10 cellular contexts compared by ENCODE assay signal in genomic region chr22:40679249-40679963, GRCh38. TPM values are rescaled to one million over a fixed set of nuclear protein-coding genes. Genes with fewer than 3 reads are reported as not detected.
A peak's percentile ranks its signal among the peaks of the same experiment; 100 is the strongest.
DNase-seq lines count a peak whose midpoint lies in the region; ATAC-seq and TF ChIP-seq lines count a peak whose summit lies in the region.
"Had no signal": no experiment of that assay in that cellular context is flagged by ENCODE, and none has a peak within 500 bp of the region (broad histone marks: within the 10 kb centered on the region; RNA-seq: fewer than 3 reads in every experiment).

MCHR1 (plus strand) TSS chr22:40679484; CDS start chr22:40679653, 169 bp downstream.

- H3K4me2 ChIP-seq in BLaER1 (peak within 1 kb of the TSS; percentile 17; the same call in 1 of the 2 replicates), parathyroid adenoma (ENCODE audit: low read length) (peak within 1 kb of the TSS; percentile 63)

- no peak for TF ChIP-seq CTCF in foreskin fibroblast (IDR thresholded peaks at IDR 0.05; ENCODE audit: low read depth, low read length)
- TF ChIP-seq CTCF in parathyroid adenoma (IDR thresholded peaks at IDR 0.05), result no peak
- TF ChIP-seq CTCF in gastroesophageal sphincter (IDR thresholded peaks at IDR 0.05), result no peak

- peaks cover 38% of the 10 kb centered on the region for H3K4me1 ChIP-seq in BLaER1
- H3K4me1 ChIP-seq in parathyroid adenoma, result peaks cover 2% of the 10 kb centered on the region
- H3K4me1 ChIP-seq in gastroesophageal sphincter, result peaks cover 0 to 24% (median 12%) of the 10 kb centered on the region in 3 donors

- no peaks in the 10 kb centered on the region for H3K9me3 ChIP-seq in BLaER1
- no peaks in the 10 kb centered on the region for H3K9me3 ChIP-seq in parathyroid adenoma (ENCODE audit: control insufficient read depth, low read length)
- no peaks in the 10 kb centered on the region for H3K9me3 ChIP-seq in gastroesophageal sphincter

- H3K9ac ChIP-seq in BLaER1 (no peak within 1 kb of the TSS), parathyroid adenoma (no peak within 1 kb of the TSS)

- H3K36me3 ChIP-seq in BLaER1 (no peaks in the 10 kb centered on the region), parathyroid adenoma (ENCODE audit: control insufficient read depth, insufficient read depth, low read length) (no peaks in the 10 kb centered on the region), gastroesophageal sphincter (no peaks in the 10 kb centered on the region)

- H3K27me3 ChIP-seq in BLaER1, result no peaks in the 10 kb centered on the region
- H3K27me3 ChIP-seq in parathyroid adenoma (ENCODE audit: control insufficient read depth, insufficient read depth, low read length), result no peaks in the 10 kb centered on the region
- peaks cover 16% of the 10 kb centered on the region for H3K27me3 ChIP-seq in gastroesophageal sphincter

- TF ChIP-seq POLR2A in gastroesophageal sphincter (IDR thresholded peaks at IDR 0.05), result no peak

- H3K4me3 ChIP-seq in BLaER1 (no peak within 1 kb of the TSS), foreskin fibroblast (ENCODE audit: low read depth in 1 of 2, low read length in 2 of 2) (peak within 1 kb of the TSS; percentile 38 to 47), parathyroid adenoma (ENCODE audit: low read depth, low read length) (peak within 1 kb of the TSS; percentile 7), gastroesophageal sphincter (peak within 1 kb of the TSS in 1 of 2 donors; percentile 37)

- DNase-seq in SK-N-DZ (ENCODE audit: low spot score), result peak; percentile 54
- peak in 1 of 2 donors; percentile 38 for DNase-seq in foreskin fibroblast
- DNase-seq in NCI-H345 treated with DMSO at 0.1 percent for 48 hours (lab: John Stamatoyannopoulos, UW; ENCODE audit: unreplicated experiment), result no peak
- no peak for DNase-seq in GOT3 (lab: John Stamatoyannopoulos, UW)
- DNase-seq in KBM-7, result no peak
- DNase-seq: DMS79 treated with DMSO at 0.1 percent for 48 hours, NCI-H524 treated with DMSO at 0.1 percent for 48 hours had no signal

- in situ Hi-C loops in KBM-7 (cut with MboI; ENCODE audit: low pct_unique_long_range_greater_than_20kb, low sequenced_read_pairs), result no loop called here

- 9% methylated on average over 10 of the region's 21 CpGs; no CpG with 5 or more reads in 1 of the 2 donors for WGBS in gastroesophageal sphincter (ENCODE audit: low coverage in 1 of 2), 2 donors

- H2AFZ ChIP-seq in parathyroid adenoma, result peak within 1 kb of the TSS; percentile 42

- H4K20me1 ChIP-seq in BLaER1, result no peaks in the 10 kb centered on the region

- TF ChIP-seq EP300 in gastroesophageal sphincter (IDR thresholded peaks at IDR 0.05), result no peak

- no peak within 1 kb of the TSS for H3K27ac ChIP-seq in BLaER1
- H3K27ac ChIP-seq in parathyroid adenoma, result no peak within 1 kb of the TSS
- no peak within 1 kb of the TSS for H3K27ac ChIP-seq in gastroesophageal sphincter

- no peak for ATAC-seq in gastroesophageal sphincter

- no peaks in the 10 kb centered on the region for H3K79me2 ChIP-seq in parathyroid adenoma

RNA-seq across cellular contexts. Expression of gene MCHR1, which starts in this region (rescaled TPM):
- 4.7 and 5.7 TPM in 2 replicates for polyA plus RNA-seq in SK-N-DZ (2014; cell fraction: cytosol; rRNA removed)
- polyA plus RNA-seq in SK-N-DZ (2014; cell fraction: nucleus; rRNA removed), result 2.0 and 3.5 TPM in 2 replicates
- under 1 TPM in 2 of 4 donors, not detected in 2; 0.27 to 0.40 TPM for total RNA-seq in gastroesophageal sphincter
